8 cellular contexts compared by ENCODE assay signal in genomic region chr2:54081574-54081973, GRCh38. TPM values are rescaled to one million over a fixed set of nuclear protein-coding genes. Genes with fewer than 3 reads are reported as not detected.
DNase-seq lines count a peak whose midpoint lies in the region; ATAC-seq and TF ChIP-seq lines count a peak whose summit lies in the region.

No MANE protein-coding gene starts in this region.

- WGBS in tibial nerve, 2 donors, result 79 to 83% methylated on average over 6 of the region's 6 CpGs

- ATAC-seq in HG03139 (IDR thresholded peaks at IDR 0.05; ENCODE audit: unreplicated experiment), result peak; percentile 97

- H3K27ac ChIP-seq in tibial nerve (no peak overlapping the region), left ventricle myocardium inferior (replicated peaks) (no peak overlapping the region)

- no peaks in the 10 kb centered on the region for H3K4me1 ChIP-seq in tibial nerve
- H3K4me1 ChIP-seq in left ventricle myocardium inferior, result peaks cover 9% of the 10 kb centered on the region

- intact Hi-C loops in left ventricle myocardium inferior (cut with micrococcal nuclease), result no loop called here

- TF ChIP-seq POLR2A in tibial nerve (IDR thresholded peaks at IDR 0.05), result no peak

- in situ Hi-C loops in KBM-7 (cut with MboI; ENCODE audit: low pct_unique_long_range_greater_than_20kb, low sequenced_read_pairs), result no loop called here

- H3K36me3 ChIP-seq in tibial nerve (peaks cover 0 to 15% (median 0%) of the 10 kb centered on the region in 3 donors), left ventricle myocardium inferior (peaks cover 3% of the 10 kb centered on the region)

- no peaks in the 10 kb centered on the region for H3K27me3 ChIP-seq in tibial nerve
- no peaks in the 10 kb centered on the region for H3K27me3 ChIP-seq in left ventricle myocardium inferior (ENCODE audit: low read depth)

- no peak overlapping the region for H3K4me3 ChIP-seq in tibial nerve
- no peak overlapping the region for H3K4me3 ChIP-seq in left ventricle myocardium inferior

- H3K9me3 ChIP-seq in tibial nerve, result no peaks in the 10 kb centered on the region
- H3K9me3 ChIP-seq in left ventricle myocardium inferior (replicated peaks), result no peaks in the 10 kb centered on the region

- no peak for TF ChIP-seq CTCF in tibial nerve (IDR thresholded peaks at IDR 0.05)
- TF ChIP-seq CTCF in left ventricle myocardium inferior (IDR thresholded peaks at IDR 0.05; ENCODE audit: borderline replicate concordance), result no peak

- TF ChIP-seq EP300 in tibial nerve (IDR thresholded peaks at IDR 0.05), result no peak

- DNase-seq in stimulated activated naive CD4-positive, alpha-beta T cell treated with Interleukin-2 at 50 U/mL for 16 hours (lab: John Stamatoyannopoulos, UW), result peak; percentile 37
- DNase-seq in stimulated activated naive CD4-positive, alpha-beta T cell (lab: John Stamatoyannopoulos, UW), result no peak
- peak; percentile 74 to 81 for DNase-seq in activated T-cell treated with anti-CD3 and anti-CD28 coated beads, Interleukin-2, amount 50 U/mL, for 48 hours
- DNase-seq in DMS79 (lab: John Stamatoyannopoulos, UW) (no peak), tibial nerve (ENCODE audit: low spot score in 2 of 2) (no peak), KBM-7 (no peak), left ventricle myocardium inferior (no peak)

RNA-seq across cellular contexts. Expression of gene ACYP2, which starts 33.8 kb away (rescaled TPM):
- total RNA-seq in tibial nerve (10 to 100 TPM; 15.6 to 25.1 (median 21.5) TPM), left ventricle myocardium inferior (76.7 TPM)

Comparison
In these comparisons a context has a peak if more than half of its experiments do, and no peak if none do; other contexts are left out.
1. DNase-seq: peak in stimulated activated naive CD4-positive, alpha-beta T cell treated with Interleukin-2 at 50 U/mL for 16 hours (single experiment) and activated T-cell treated with anti-CD3 and anti-CD28 coated beads, Interleukin-2, amount 50 U/mL, for 48 hours (2 of 2); none in stimulated activated naive CD4-positive, alpha-beta T cell (0 of 6), DMS79 (single experiment), tibial nerve (0 of 2), KBM-7 (single experiment) and left ventricle myocardium inferior (single experiment).